1 cellular context compared by ENCODE assay signal in the genomic region with DNA sequence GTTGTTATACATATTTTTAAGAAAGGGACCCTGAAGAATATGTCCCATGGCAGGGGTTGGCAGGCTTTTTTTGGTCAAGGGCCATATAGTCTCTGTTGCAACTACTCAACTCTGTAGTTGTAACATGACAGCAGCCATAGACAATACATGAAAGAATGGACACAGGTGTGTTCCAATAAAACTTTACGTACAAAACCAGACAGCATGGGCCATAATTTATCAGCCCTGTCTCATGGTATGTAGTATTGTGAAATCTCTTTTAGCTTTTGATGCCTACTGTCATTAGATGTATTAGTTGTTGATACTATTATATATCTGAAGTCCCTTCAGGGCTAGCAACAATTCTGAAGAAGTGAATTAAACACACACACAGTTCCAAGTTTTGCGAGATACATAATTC.
A peak's percentile ranks its signal among the peaks of the same experiment; 100 is the strongest.
TF ChIP-seq lines count a peak whose summit lies in the region.

No MANE protein-coding gene starts in this region.

TF ChIP-seq in IMR-90, 13 proteins besides CTCF, POLR2A, EP300 and RAD21:
- peak; percentile 67 for TF ChIP-seq CEBPB (IDR thresholded peaks at IDR 0.05; ENCODE audit: low read depth, low read length)
- no peak for TF ChIP-seq RCOR1 (IDR thresholded peaks at IDR 0.05; ENCODE audit: insufficient replicate concordance, low read length)
- no peak for TF ChIP-seq NFE2L2 (IDR thresholded peaks at IDR 0.05; ENCODE audit: low read depth, low read length)
TF ChIP-seq in IMR-90: peak in this region for 1.
